In genomic region chr6:42890311-42891198, GRCh38 we compare ENCODE assay signal across 8 cellular contexts. TPM values are rescaled to one million over a fixed set of nuclear protein-coding genes. Genes with fewer than 3 reads are reported as not detected.
DNase-seq lines count a peak whose midpoint lies in the region; ATAC-seq lines count a peak whose summit lies in the region.

No MANE protein-coding gene starts in this region.

- no peaks in the 10 kb centered on the region for H3K27me3 ChIP-seq in CD4-positive, alpha-beta memory T cell (ENCODE audit: insufficient read depth, low read length)
- H3K27me3 ChIP-seq in mesenchymal stem cell (ENCODE audit: control insufficient read depth in 1 of 2, insufficient read depth in 1 of 2, low read length in 2 of 2): no peaks in the 10 kb centered on the region

- peak; percentile 87 to 91 (median 89) for DNase-seq in CD4-positive, alpha-beta memory T cell
- DNase-seq in HPDE6-E6E7 (ENCODE audit: extremely low spot score): peak; percentile 93
- peak; percentile 78 for DNase-seq in NK-92 treated with Interleukin-12 subunit alpha and Interleukin-12 subunit beta, amount 100 ng/mL, for 24 hours (lab: John Stamatoyannopoulos, UW)
- peak; percentile 78 to 87 (median 82) for DNase-seq in activated CD8-positive, alpha-beta memory T cell treated with anti-CD3 and anti-CD28 coated beads for 48 hours (ENCODE audit: low read depth in 2 of 3, low spot score in 2 of 3)
- peak; percentile 82 to 84 (median 84) for DNase-seq in effector memory CD8-positive, alpha-beta T cell
- DNase-seq in mesenchymal stem cell: peak; percentile 97
- peak; percentile 79 for DNase-seq in stimulated activated CD8-positive, alpha-beta memory T cell treated with anti-CD3 and anti-CD28 coated beads, Interleukin-12 subunit alpha, Interleukin-12 subunit beta, amount 100 ng/mL, for 1 hour (ENCODE audit: low read depth)

- intact Hi-C loops in CD4-positive, alpha-beta memory T cell (cut with micrococcal nuclease): loop anchor here (1.0 to 5.0 kb wide), 2 partner anchors 11 to 143 kb away; partner anchors contain the start of genes RPL7L1 and TBCC

- WGBS in mesenchymal stem cell: 4% methylated on average over 63 of the region's 63 CpGs

- H3K4me1 ChIP-seq in CD4-positive, alpha-beta memory T cell (ENCODE audit: insufficient read depth, low read length): peaks cover 15% of the 10 kb centered on the region
- peaks cover 6% of the 10 kb centered on the region for H3K4me1 ChIP-seq in mesenchymal stem cell (ENCODE audit: control insufficient read depth, insufficient read depth, low read depth, low read length)

- CTCF ChIA-PET in CD4-positive, alpha-beta memory T cell (lab: Charles Lee; ENCODE audit: partially characterized antibody): interaction anchor here (0.8 to 2.9 kb wide), 8 partner anchors 10 to 343 kb away, joined by 3 to 19 read pairs (median 4); partner anchors contain the start of gene RPL7L1

- peak overlapping the region; percentile 95 for H4K91ac ChIP-seq in mesenchymal stem cell (ENCODE audit: low read length)

- peak overlapping the region in 1 of 2 experiments; percentile 97 for H3K14ac ChIP-seq in mesenchymal stem cell (ENCODE audit: low read length in 2 of 2)

- H2BK5ac ChIP-seq in mesenchymal stem cell (ENCODE audit: low read depth, low read length, poor library complexity, severe bottlenecking): peak overlapping the region; percentile 82

- H3K36me3 Mint-ChIP-seq in CD4-positive, alpha-beta memory T cell: peaks cover 8 to 35% of the 10 kb centered on the region in 2 donors
- peaks cover 42% of the 10 kb centered on the region for H3K36me3 Mint-ChIP-seq in effector memory CD8-positive, alpha-beta T cell (ENCODE audit: insufficient read depth)

- peak overlapping the region; percentile 90 for H4K8ac ChIP-seq in mesenchymal stem cell (ENCODE audit: low read length)

- peak overlapping the region; percentile 93 to 99 (median 97) for H3K27ac Mint-ChIP-seq in CD4-positive, alpha-beta memory T cell
- H3K27ac Mint-ChIP-seq in effector memory CD8-positive, alpha-beta T cell: peak overlapping the region; percentile 94 to 96

- H3K27me3 Mint-ChIP-seq in CD4-positive, alpha-beta memory T cell: no peaks in the 10 kb centered on the region
- H3K27me3 Mint-ChIP-seq in effector memory CD8-positive, alpha-beta T cell: no peaks in the 10 kb centered on the region

- peak overlapping the region; percentile 94 to 98 for H3K18ac ChIP-seq in mesenchymal stem cell (ENCODE audit: low read depth in 1 of 2, low read length in 2 of 2)

- peak overlapping the region; percentile 92 for H3K27ac ChIP-seq in CD4-positive, alpha-beta memory T cell (ENCODE audit: low read depth, low read length)
- peak overlapping the region; percentile 98 for H3K27ac ChIP-seq in mesenchymal stem cell (ENCODE audit: low read length, poor library complexity, severe bottlenecking)

- peaks cover 9 to 21% (median 12%) of the 10 kb centered on the region in 4 donors for H3K4me1 Mint-ChIP-seq in CD4-positive, alpha-beta memory T cell
- H3K4me1 Mint-ChIP-seq in effector memory CD8-positive, alpha-beta T cell (ENCODE audit: low read depth in 2 of 2): peaks cover 5 to 8% of the 10 kb centered on the region in 2 donors

- H3K9ac ChIP-seq in mesenchymal stem cell (ENCODE audit: low read length): peak overlapping the region; percentile 99

- H2AK5ac ChIP-seq in mesenchymal stem cell (ENCODE audit: low read length, severe bottlenecking): no peak overlapping the region

- H3K4ac ChIP-seq in mesenchymal stem cell (ENCODE audit: low read depth in 1 of 2, low read length in 2 of 2): peak overlapping the region; percentile 83 to 93

- H3K9me3 Mint-ChIP-seq in CD4-positive, alpha-beta memory T cell: no peaks in the 10 kb centered on the region
- no peaks in the 10 kb centered on the region for H3K9me3 Mint-ChIP-seq in effector memory CD8-positive, alpha-beta T cell

- no peak overlapping the region for H2BK12ac ChIP-seq in mesenchymal stem cell (ENCODE audit: low read length in 2 of 2)

- peak overlapping the region; percentile 29 for H2BK120ac ChIP-seq in mesenchymal stem cell (ENCODE audit: low read depth, low read length)

- H2BK15ac ChIP-seq in mesenchymal stem cell (ENCODE audit: low read depth, poor library complexity, severe bottlenecking): no peak overlapping the region

- peaks cover 3% of the 10 kb centered on the region for H3K79me1 ChIP-seq in mesenchymal stem cell (replicated peaks; ENCODE audit: low read length, poor library complexity, severe bottlenecking)

- POLR2A ChIA-PET in CD4-positive, alpha-beta memory T cell (lab: Charles Lee; ENCODE audit: partially characterized antibody): interaction anchor here (0.6 to 4.2 kb wide), 24 partner anchors 10 to 326 kb away, joined by 3 to 91 read pairs (median 6); partner anchors contain the start of genes CNPY3, KLC4, MRPL2 and PEX6

- no peaks in the 10 kb centered on the region for H3K9me3 ChIP-seq in CD4-positive, alpha-beta memory T cell (ENCODE audit: control insufficient read depth in 1 of 2, low read length in 2 of 2)
- H3K9me3 ChIP-seq in mesenchymal stem cell (ENCODE audit: control insufficient read depth, low read length): no peaks in the 10 kb centered on the region

- H3K4me2 ChIP-seq in mesenchymal stem cell (ENCODE audit: low read length, poor library complexity, severe bottlenecking): peak overlapping the region; percentile 76

- H3K4me3 ChIP-seq in CD4-positive, alpha-beta memory T cell (ENCODE audit: low read length in 2 of 2): peak overlapping the region; percentile 59 to 97
- H3K4me3 ChIP-seq in mesenchymal stem cell (ENCODE audit: insufficient read depth in 1 of 2, low read depth in 1 of 2, low read length in 2 of 2): peak overlapping the region; percentile 88 to 96

- H3K4me3 Mint-ChIP-seq in CD4-positive, alpha-beta memory T cell: peak overlapping the region; percentile 94 to 99 (median 98)
- peak overlapping the region; percentile 90 to 92 for H3K4me3 Mint-ChIP-seq in effector memory CD8-positive, alpha-beta T cell

- peak; percentile 89 for ATAC-seq in GM19455 (IDR thresholded peaks at IDR 0.05; ENCODE audit: unreplicated experiment)
- peak; percentile 95 for ATAC-seq in effector memory CD8-positive, alpha-beta T cell (replicated peaks)

- peak overlapping the region; percentile 81 for H2AFZ ChIP-seq in mesenchymal stem cell (ENCODE audit: low read depth, low read length)

- H3K36me3 ChIP-seq in CD4-positive, alpha-beta memory T cell (ENCODE audit: insufficient read depth, low read length): peaks cover 6% of the 10 kb centered on the region
- peaks cover 12 to 20% of the 10 kb centered on the region in 2 experiments for H3K36me3 ChIP-seq in mesenchymal stem cell (ENCODE audit: control insufficient read depth in 1 of 2, insufficient read depth in 2 of 2, low read depth in 1 of 2, low read length in 2 of 2)

- peak overlapping the region in 1 of 2 experiments; percentile 96 for H3K23ac ChIP-seq in mesenchymal stem cell (ENCODE audit: low read length in 2 of 2)

RNA-seq across cellular contexts. Expression of gene RPL7L1, which starts 11.1 kb away (rescaled TPM):
- total RNA-seq in CD4-positive, alpha-beta memory T cell: 10 to 100 TPM; 89.2 to 89.8 TPM
- polyA plus RNA-seq in CD4-positive, alpha-beta memory T cell: 10 to 100 TPM; 39.6 to 82.2 TPM
- 58.1 TPM for polyA plus RNA-seq in mesenchymal stem cell (2013, experiment 1 of 2)
- 59.5 TPM for polyA plus RNA-seq in mesenchymal stem cell (2013, experiment 2 of 2)

RNA-seq across cellular contexts. Expression of gene PTCRA, which starts 25.3 kb away (rescaled TPM):
- total RNA-seq in CD4-positive, alpha-beta memory T cell: not detected
- polyA plus RNA-seq in CD4-positive, alpha-beta memory T cell: not detected
- polyA plus RNA-seq in mesenchymal stem cell (2013, experiment 1 of 2): 0.06 TPM
- polyA plus RNA-seq in mesenchymal stem cell (2013, experiment 2 of 2): not detected

RNA-seq across cellular contexts. Expression of gene CNPY3, which starts 38.7 kb away (rescaled TPM):
- total RNA-seq in CD4-positive, alpha-beta memory T cell: 10 to 100 TPM; 83.4 to 86.7 TPM
- 10 to 100 TPM; 92.7 to 95.8 TPM for polyA plus RNA-seq in CD4-positive, alpha-beta memory T cell
- 32.7 TPM for polyA plus RNA-seq in mesenchymal stem cell (2013, experiment 1 of 2)
- 33.3 TPM for polyA plus RNA-seq in mesenchymal stem cell (2013, experiment 2 of 2)

Comparison
In these comparisons a context has a peak if more than half of its experiments do, and no peak if none do; other contexts are left out.
1. Peak in every context shown above with its lines: DNase-seq, ATAC-seq, H3K4me3 ChIP-seq and H3K27ac ChIP-seq.